1 cellular context compared by ENCODE assay signal in genomic region chr15:96412045-96412918, GRCh38.
TF ChIP-seq lines count a peak whose summit lies in the region.

No MANE protein-coding gene starts in this region.

TF ChIP-seq in HEK293T, 16 proteins besides CTCF, POLR2A, EP300 and RAD21 (continued from another document):
- peak; percentile 47; the same call in 1 of the 2 replicates for TF ChIP-seq ZNF384 (IDR thresholded peaks at IDR 0.05)
